1 cellular context compared by ENCODE assay signal in genomic region chr10:46255696-46256355, GRCh38.
TF ChIP-seq lines count a peak whose summit lies in the region.

No MANE protein-coding gene starts in this region.

TF ChIP-seq in WTC11, 78 proteins besides CTCF, POLR2A, EP300 and RAD21 (continued from another document):
- TF ChIP-seq AFF4 (CRISPR knock-in tag; IDR thresholded peaks at IDR 0.05; ENCODE audit: borderline replicate concordance) (no peak), CREM (CRISPR knock-in tag; IDR thresholded peaks at IDR 0.05) (no peak), CDX4 (CRISPR knock-in tag; IDR thresholded peaks at IDR 0.05; ENCODE audit: borderline replicate concordance) (no peak)
